In the genomic region with DNA sequence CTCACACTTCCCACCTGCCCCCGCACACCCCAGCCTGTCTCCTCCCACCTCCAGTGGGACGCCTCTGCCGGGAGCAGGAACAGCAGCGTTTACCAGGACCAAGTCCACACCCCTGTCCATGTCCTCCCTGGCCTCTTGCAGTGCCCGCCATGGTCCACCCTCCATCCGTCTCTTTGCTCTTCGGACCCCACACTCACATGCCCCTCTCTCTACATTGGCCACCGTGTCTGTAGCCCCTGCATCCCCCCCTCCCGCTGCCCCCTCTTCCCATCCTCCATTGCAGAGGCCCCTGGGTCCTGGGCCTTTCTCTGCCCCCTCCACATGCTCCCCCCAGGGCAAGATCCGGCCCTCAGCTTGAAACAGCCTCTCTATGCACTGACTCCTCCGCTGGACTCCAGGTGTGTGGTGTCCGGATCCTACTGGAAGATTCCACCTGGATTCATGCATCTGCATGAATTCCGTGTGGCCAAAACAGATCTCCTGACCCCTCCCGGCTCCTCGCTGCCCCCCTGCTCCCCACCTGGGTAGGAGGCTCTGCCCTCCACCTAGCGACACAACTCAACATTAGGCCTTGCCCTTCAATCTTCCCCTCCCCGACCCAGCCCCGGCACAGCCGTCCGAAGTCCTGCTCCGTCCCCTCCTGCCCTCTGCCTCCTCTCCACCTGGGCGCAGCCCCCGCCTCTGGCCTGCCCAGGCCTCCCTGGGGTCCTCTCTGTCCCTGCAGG, we compare ENCODE assay signal across 24 cellular contexts.
DNase-seq lines count a peak whose midpoint lies in the region; ATAC-seq and TF ChIP-seq lines count a peak whose summit lies in the region.
"Had no signal": no experiment of that assay in that cellular context is flagged by ENCODE, and none has a peak within 500 bp of the region (broad histone marks: within the 10 kb centered on the region; RNA-seq: fewer than 3 reads in every experiment).

No MANE protein-coding gene starts in this region.

- peaks cover 4% of the 10 kb centered on the region for H3K27me3 Mint-ChIP-seq in brain
- H3K27me3 Mint-ChIP-seq: CD4-positive, alpha-beta T cell had no signal

- H3K4me3 ChIP-seq in BE2C (ENCODE audit: low read depth, low read length) (no peak overlapping the region), psoas muscle (no peak overlapping the region)
- H3K4me3 ChIP-seq: BLaER1 treated with 17β-estradiol and CSF1 and Interleukin-3, amounts not matched to agents 10 nM and 100 nM; GM23248; MG63; PC-9; SK-N-MC had no signal

- ATAC-seq in psoas muscle (no peak), GM18858 (IDR thresholded peaks at IDR 0.05; ENCODE audit: unreplicated experiment) (no peak), GM18867 (IDR thresholded peaks at IDR 0.05; ENCODE audit: unreplicated experiment) (no peak)

- H3K27ac ChIP-seq in psoas muscle, result no peak overlapping the region
- H3K27ac ChIP-seq: BLaER1 treated with 17β-estradiol and CSF1 and Interleukin-3, amounts not matched to agents 10 nM and 100 nM; GM23248; PC-9; SK-N-MC had no signal

- WGBS in psoas muscle, 3 donors, result 85 to 92% (median 88%) methylated on average over 19 to 23 of the region's 23 CpGs

- peaks cover 46% of the 10 kb centered on the region for H3K4me1 Mint-ChIP-seq in brain

- no peaks in the 10 kb centered on the region for H3K36me3 Mint-ChIP-seq in brain

- TF ChIP-seq CTCF in BE2C (IDR thresholded peaks at IDR 0.05; ENCODE audit: low read depth, low read length), result no peak
- no peak for TF ChIP-seq CTCF in brain (conservative IDR thresholded peaks at IDR 0.05)
- TF ChIP-seq CTCF in psoas muscle (IDR thresholded peaks at IDR 0.05), result no peak

- intact Hi-C loops in psoas muscle (cut with DNase I), result loop anchor here in 1 of 2 donors (5.0 kb wide), 1 partner anchor 169 kb away; the partner anchor contains the start of gene OLFM1

- H3K36me3 ChIP-seq in BE2C, result no peaks in the 10 kb centered on the region
- H3K36me3 ChIP-seq in psoas muscle (ENCODE audit: insufficient read depth in 1 of 2, low read depth in 1 of 2), result no peaks in the 10 kb centered on the region
- H3K36me3 ChIP-seq: BLaER1 treated with 17β-estradiol and CSF1 and Interleukin-3, amounts not matched to agents 10 nM and 100 nM; MG63 had no signal

- DNase-seq in BE2C, result peak; percentile 4
- DNase-seq in left kidney (ENCODE audit: low read depth, low spot score), result peak; percentile 39
- peak; percentile 11 to 27 for DNase-seq in psoas muscle
- no peak for DNase-seq in T-helper 1 cell
- DNase-seq in pons (ENCODE audit: low spot score), result no peak
- DNase-seq: CD4-positive, alpha-beta T cell; GM23248; H9; HFFc6; IMR-90; KG1; MG63; NCI-H1105 treated with DMSO at 0.1 percent for 48 hours; NCI-H146; NCI-H1930; NCI-H2107; NCI-H526 treated with DMSO at 0.1 percent for 48 hours; PC-9; SIG-M5 had no signal

- H3K4me1 ChIP-seq in BE2C (peaks cover 3% of the 10 kb centered on the region), psoas muscle (no peaks in the 10 kb centered on the region)

- H3K4me3 Mint-ChIP-seq in brain, result peak overlapping the region in 1 of 5 experiments; percentile 17
- H3K4me3 Mint-ChIP-seq: CD4-positive, alpha-beta T cell; H9; HFFc6 had no signal

- H3K27me3 ChIP-seq in BE2C (no peaks in the 10 kb centered on the region), psoas muscle (ENCODE audit: insufficient read depth in 3 of 3, low read length in 2 of 3) (peaks cover 0 to 32% (median 8%) of the 10 kb centered on the region in 3 donors)
- H3K27me3 ChIP-seq: BLaER1 treated with 17β-estradiol and CSF1 and Interleukin-3, amounts not matched to agents 10 nM and 100 nM; MG63 had no signal

- peak overlapping the region in 4 of 5 experiments; percentile 36 to 92 (median 82) for H3K27ac Mint-ChIP-seq in brain
- H3K27ac Mint-ChIP-seq: CD4-positive, alpha-beta T cell; HFFc6 had no signal

- no peaks in the 10 kb centered on the region for H3K9me3 ChIP-seq in BE2C
- no peaks in the 10 kb centered on the region for H3K9me3 ChIP-seq in psoas muscle
- H3K9me3 ChIP-seq: BLaER1 treated with 17β-estradiol and CSF1 and Interleukin-3, amounts not matched to agents 10 nM and 100 nM; MG63 had no signal

- peaks cover 0 to 7% (median 0%) of the 10 kb centered on the region in 5 experiments for H3K9me3 Mint-ChIP-seq in brain
- H3K9me3 Mint-ChIP-seq: CD4-positive, alpha-beta T cell; H9 had no signal

Comparison
In these comparisons a context has a peak if more than half of its experiments do, and no peak if none do; other contexts are left out.
1. DNase-seq: peak in BE2C (single experiment), left kidney (single experiment) and psoas muscle (2 of 2); none in T-helper 1 cell (0 of 5) and pons (single experiment).